In genomic region chr6:139927236-139927635, GRCh38 we compare ENCODE assay signal across 11 cellular contexts.
A peak's percentile ranks its signal among the peaks of the same experiment; 100 is the strongest.
DNase-seq lines count a peak whose midpoint lies in the region; ATAC-seq and TF ChIP-seq lines count a peak whose summit lies in the region.
"Had no signal": no experiment of that assay in that cellular context is flagged by ENCODE, and none has a peak within 500 bp of the region (broad histone marks: within the 10 kb centered on the region; RNA-seq: fewer than 3 reads in every experiment).

No MANE protein-coding gene starts in this region.

- H3K4me1 Mint-ChIP-seq in brain: peaks cover 21% of the 10 kb centered on the region
- H3K4me1 Mint-ChIP-seq: naive B cell had no signal

- peak overlapping the region in 1 of 5 experiments; percentile 39 for H3K27ac Mint-ChIP-seq in brain
- H3K27ac Mint-ChIP-seq: activated T-helper 1 cell treated with anti-CD3 and anti-CD28 coated beads, Interleukin-12 subunit alpha, Interleukin-12 subunit beta, Interleukin-2, Interleukin-4 antibody, amounts not matched to agents 30 ng/mL and 10 ng/mL and 1 ng/mL, durations not matched to agents 14 hours and 24 hours and 36 hours; naive B cell; T-helper 1 cell treated with Interleukin-12 subunit alpha and Interleukin-12 subunit beta and Interleukin-4 antibody, amounts not matched to agents 30 μg/mL and 1 μg/mL, for 36 hours had no signal

- intact Hi-C loops in mucosa of descending colon (cut with DNase I, micrococcal nuclease): no loop called here

- no peaks in the 10 kb centered on the region for H3K4me1 ChIP-seq in mucosa of descending colon (ENCODE audit: low read depth)

- H3K27me3 Mint-ChIP-seq in brain: no peaks in the 10 kb centered on the region
- H3K27me3 Mint-ChIP-seq: naive B cell had no signal

- H3K9me3 ChIP-seq in mucosa of descending colon: no peaks in the 10 kb centered on the region

- ATAC-seq in mucosa of descending colon (peak; percentile 51), GM18858 (IDR thresholded peaks at IDR 0.05; ENCODE audit: unreplicated experiment) (no peak), HG03025 (IDR thresholded peaks at IDR 0.05; ENCODE audit: low FRiP score, unreplicated experiment) (no peak)

- peak; percentile 24 to 25 for TF ChIP-seq CTCF in brain (conservative IDR thresholded peaks at IDR 0.05)
- TF ChIP-seq CTCF in mucosa of descending colon (IDR thresholded peaks at IDR 0.05): peak; percentile 12

- H3K36me3 ChIP-seq in mucosa of descending colon (ENCODE audit: low read depth): no peaks in the 10 kb centered on the region

- no peak overlapping the region for H3K4me3 ChIP-seq in mucosa of descending colon

- no peak overlapping the region for H3K4me3 Mint-ChIP-seq in brain
- H3K4me3 Mint-ChIP-seq: activated T-helper 1 cell treated with anti-CD3 and anti-CD28 coated beads, Interleukin-12 subunit alpha, Interleukin-12 subunit beta, Interleukin-2, Interleukin-4 antibody, amounts not matched to agents 30 ng/mL and 10 ng/mL and 1 ng/mL, durations not matched to agents 14 hours and 24 hours and 36 hours; naive B cell; T-helper 1 cell treated with Interleukin-12 subunit alpha and Interleukin-12 subunit beta and Interleukin-4 antibody, amounts not matched to agents 30 μg/mL and 1 μg/mL, for 36 hours had no signal

- peaks cover 0 to 3% (median 0%) of the 10 kb centered on the region in 5 experiments for H3K9me3 Mint-ChIP-seq in brain
- H3K9me3 Mint-ChIP-seq: activated T-helper 1 cell treated with anti-CD3 and anti-CD28 coated beads, Interleukin-12 subunit alpha, Interleukin-12 subunit beta, Interleukin-2, Interleukin-4 antibody, amounts not matched to agents 30 ng/mL and 10 ng/mL and 1 ng/mL, durations not matched to agents 14 hours and 24 hours and 36 hours; naive B cell; T-helper 1 cell treated with Interleukin-12 subunit alpha and Interleukin-12 subunit beta and Interleukin-4 antibody, amounts not matched to agents 30 μg/mL and 1 μg/mL, for 36 hours had no signal

- in situ Hi-C loops in G401 (cut with HindIII; ENCODE audit: low sequenced_read_pairs): no loop called here

- H3K36me3 Mint-ChIP-seq in brain: no peaks in the 10 kb centered on the region
- H3K36me3 Mint-ChIP-seq: naive B cell had no signal

- DNase-seq in G401 (ENCODE audit: low spot score) (peak; percentile 49), LHCN-M2 (ENCODE audit: low read depth) (peak; percentile 79), mucosa of descending colon (peak in 1 of 3 donors; percentile 35), T-helper 9 cell (no peak)
- DNase-seq in stimulated activated CD4-positive, alpha-beta T cell treated with anti-CD3 and anti-CD28 coated beads, Interleukin-4, amount 100 ng/mL, for 4 hours: no peak
- DNase-seq: naive B cell had no signal

Comparison
In these comparisons a context has a peak if more than half of its experiments do, and no peak if none do; other contexts are left out.
1. DNase-seq: peak in G401 (single experiment) and LHCN-M2 (single experiment); none in T-helper 9 cell (single experiment) and stimulated activated CD4-positive, alpha-beta T cell treated with anti-CD3 and anti-CD28 coated beads, Interleukin-4, amount 100 ng/mL, for 4 hours (0 of 2).